In the genomic region with DNA sequence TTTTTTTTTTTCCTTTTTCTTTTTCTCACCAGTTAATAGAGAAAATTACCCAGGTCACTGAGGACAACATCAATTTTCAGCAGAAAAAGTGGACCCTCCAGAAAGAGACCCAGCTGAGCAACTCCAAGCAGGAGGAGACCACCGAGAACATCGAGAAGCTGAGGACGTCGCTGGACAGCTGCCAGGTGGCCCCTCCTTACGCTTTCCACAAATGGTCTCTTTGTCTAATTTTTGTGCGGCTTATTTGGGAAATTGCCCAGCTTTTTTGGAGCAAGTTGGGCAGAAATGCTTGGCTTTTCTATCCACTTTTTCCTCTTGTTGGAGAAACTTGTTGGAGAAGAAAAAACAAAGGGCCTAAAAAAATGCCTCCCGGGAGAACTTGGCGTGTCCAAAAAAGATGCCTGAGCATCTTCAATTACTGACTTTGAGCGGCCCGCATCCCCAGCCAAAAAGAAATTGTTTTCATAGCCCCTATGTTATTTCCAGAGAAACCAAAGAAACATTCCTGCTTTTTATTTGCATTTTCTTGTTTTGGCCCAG, we compare ENCODE assay signal across 2 cellular contexts.
TF ChIP-seq lines count a peak whose summit lies in the region.

No MANE protein-coding gene starts in this region.

TF ChIP-seq in IMR-90, 13 proteins besides CTCF, POLR2A, EP300 and RAD21:
- TF ChIP-seq, protein P1, sequence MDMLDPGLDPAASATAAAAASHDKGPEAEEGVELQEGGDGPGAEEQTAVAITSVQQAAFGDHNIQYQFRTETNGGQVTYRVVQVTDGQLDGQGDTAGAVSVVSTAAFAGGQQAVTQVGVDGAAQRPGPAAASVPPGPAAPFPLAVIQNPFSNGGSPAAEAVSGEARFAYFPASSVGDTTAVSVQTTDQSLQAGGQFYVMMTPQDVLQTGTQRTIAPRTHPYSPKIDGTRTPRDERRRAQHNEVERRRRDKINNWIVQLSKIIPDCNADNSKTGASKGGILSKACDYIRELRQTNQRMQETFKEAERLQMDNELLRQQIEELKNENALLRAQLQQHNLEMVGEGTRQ (IDR thresholded peaks at IDR 0.05; ENCODE audit: low read depth, low read length) = no peak
- TF ChIP-seq NFE2L2 (IDR thresholded peaks at IDR 0.05; ENCODE audit: low read depth, low read length) = no peak
- TF ChIP-seq CHD1 (IDR thresholded peaks at IDR 0.05; ENCODE audit: low read depth, low read length) = no peak
- TF ChIP-seq CEBPB (IDR thresholded peaks at IDR 0.05; ENCODE audit: low read depth, low read length) = no peak
- TF ChIP-seq MAFK (IDR thresholded peaks at IDR 0.05; ENCODE audit: low read depth, low read length) = no peak

TF ChIP-seq in SK-N-SH, 30 proteins besides CTCF, POLR2A, EP300 and RAD21:
- TF ChIP-seq, protein P2, sequence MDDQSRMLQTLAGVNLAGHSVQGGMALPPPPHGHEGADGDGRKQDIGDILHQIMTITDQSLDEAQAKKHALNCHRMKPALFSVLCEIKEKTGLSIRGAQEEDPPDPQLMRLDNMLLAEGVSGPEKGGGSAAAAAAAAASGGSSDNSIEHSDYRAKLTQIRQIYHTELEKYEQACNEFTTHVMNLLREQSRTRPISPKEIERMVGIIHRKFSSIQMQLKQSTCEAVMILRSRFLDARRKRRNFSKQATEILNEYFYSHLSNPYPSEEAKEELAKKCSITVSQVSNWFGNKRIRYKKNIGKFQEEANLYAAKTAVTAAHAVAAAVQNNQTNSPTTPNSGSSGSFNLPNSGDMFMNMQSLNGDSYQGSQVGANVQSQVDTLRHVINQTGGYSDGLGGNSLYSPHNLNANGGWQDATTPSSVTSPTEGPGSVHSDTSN (IDR thresholded peaks at IDR 0.05) = no peak
- TF ChIP-seq MEF2A (IDR thresholded peaks at IDR 0.05; ENCODE audit: borderline replicate concordance, low read depth) = no peak
- TF ChIP-seq RXRA (IDR thresholded peaks at IDR 0.05; ENCODE audit: borderline replicate concordance, low read depth) = no peak
- no peak for TF ChIP-seq FOSL2 (IDR thresholded peaks at IDR 0.05; ENCODE audit: borderline replicate concordance, low read depth)
- TF ChIP-seq GABPA (IDR thresholded peaks at IDR 0.05; ENCODE audit: low read depth) = no peak
TF ChIP-seq in SK-N-SH: peak in this region for 0.
